ENCODE assay signal across 8 cellular contexts in genomic region chr13:97125810-97126738, GRCh38.
DNase-seq lines count a peak whose midpoint lies in the region; ATAC-seq and TF ChIP-seq lines count a peak whose summit lies in the region.

No MANE protein-coding gene starts in this region.

- H3K4me3 ChIP-seq in ACC112 (ENCODE audit: low read depth, low read length) (peak overlapping the region; percentile 42), thyroid gland (replicated peaks in 1 of 3) (no peak overlapping the region)

- TF ChIP-seq CTCF in glutamatergic neuron (IDR thresholded peaks at IDR 0.05; ENCODE audit: partially characterized antibody, unreplicated experiment) = no peak
- no peak for TF ChIP-seq CTCF in thyroid gland (IDR thresholded peaks at IDR 0.05)

- H3K27me3 ChIP-seq in ACC112 (ENCODE audit: insufficient read depth, low read length) = no peaks in the 10 kb centered on the region
- H3K27me3 ChIP-seq in thyroid gland = no peaks in the 10 kb centered on the region

- 58 to 69% methylated on average over 13 of the region's 13 CpGs for WGBS in thyroid gland, 2 donors

- no peaks in the 10 kb centered on the region for H3K9me3 ChIP-seq in thyroid gland

- no peak for TF ChIP-seq POLR2A in thyroid gland (IDR thresholded peaks at IDR 0.05)

- intact Hi-C loops in thyroid gland (cut with DNase I) = no loop called here

- H3K27me3 Mint-ChIP-seq in glutamatergic neuron (ENCODE audit: unreplicated experiment) = no peaks in the 10 kb centered on the region

- no peaks in the 10 kb centered on the region for H3K36me3 ChIP-seq in ACC112 (ENCODE audit: insufficient read depth, low read length)
- no peaks in the 10 kb centered on the region for H3K36me3 ChIP-seq in thyroid gland

- H3K4me3 Mint-ChIP-seq in glutamatergic neuron (ENCODE audit: unreplicated experiment) = peak overlapping the region; percentile 31

- H3K79me2 ChIP-seq in ACC112 (ENCODE audit: control insufficient read depth, insufficient read depth, low read length, unreplicated experiment) = no peaks in the 10 kb centered on the region

- ATAC-seq in GM18861 (IDR thresholded peaks at IDR 0.05; ENCODE audit: unreplicated experiment) (peak; percentile 90), HG02938 (IDR thresholded peaks at IDR 0.05; ENCODE audit: unreplicated experiment) (peak; percentile 92)

- H2AFZ ChIP-seq in ACC112 (ENCODE audit: low read length, unreplicated experiment) = no peak overlapping the region

- H3K4me1 ChIP-seq in ACC112 (ENCODE audit: control insufficient read depth, insufficient read depth, low read length, unreplicated experiment) (peaks cover 46% of the 10 kb centered on the region), thyroid gland (peaks cover 21 to 40% of the 10 kb centered on the region in 2 donors)

- H3K4me1 Mint-ChIP-seq in glutamatergic neuron (ENCODE audit: low read depth, unreplicated experiment) = peaks cover 20% of the 10 kb centered on the region

- no peaks in the 10 kb centered on the region for H3K36me3 Mint-ChIP-seq in glutamatergic neuron (ENCODE audit: unreplicated experiment)

- peak; percentile 82 for DNase-seq in NOMO-1 treated with DMSO at 0.1 percent for 48 hours (lab: John Stamatoyannopoulos, UW; ENCODE audit: unreplicated experiment)
- DNase-seq in glutamatergic neuron = no peak
- DNase-seq in thyroid gland = no peak
- no peak for DNase-seq in GDM1 (lab: John Stamatoyannopoulos, UW)
- no peak for DNase-seq in superior temporal gyrus (ENCODE audit: extremely low spot score)

- no peaks in the 10 kb centered on the region for H3K9me3 Mint-ChIP-seq in glutamatergic neuron (ENCODE audit: unreplicated experiment)

- H3K27ac ChIP-seq in ACC112 (ENCODE audit: low read depth, low read length) (peak overlapping the region; percentile 57), thyroid gland (peak overlapping the region in 2 of 3 donors; percentile 33 to 41)

- peak overlapping the region; percentile 65 for H3K27ac Mint-ChIP-seq in glutamatergic neuron (ENCODE audit: unreplicated experiment)
